In the genomic region with DNA sequence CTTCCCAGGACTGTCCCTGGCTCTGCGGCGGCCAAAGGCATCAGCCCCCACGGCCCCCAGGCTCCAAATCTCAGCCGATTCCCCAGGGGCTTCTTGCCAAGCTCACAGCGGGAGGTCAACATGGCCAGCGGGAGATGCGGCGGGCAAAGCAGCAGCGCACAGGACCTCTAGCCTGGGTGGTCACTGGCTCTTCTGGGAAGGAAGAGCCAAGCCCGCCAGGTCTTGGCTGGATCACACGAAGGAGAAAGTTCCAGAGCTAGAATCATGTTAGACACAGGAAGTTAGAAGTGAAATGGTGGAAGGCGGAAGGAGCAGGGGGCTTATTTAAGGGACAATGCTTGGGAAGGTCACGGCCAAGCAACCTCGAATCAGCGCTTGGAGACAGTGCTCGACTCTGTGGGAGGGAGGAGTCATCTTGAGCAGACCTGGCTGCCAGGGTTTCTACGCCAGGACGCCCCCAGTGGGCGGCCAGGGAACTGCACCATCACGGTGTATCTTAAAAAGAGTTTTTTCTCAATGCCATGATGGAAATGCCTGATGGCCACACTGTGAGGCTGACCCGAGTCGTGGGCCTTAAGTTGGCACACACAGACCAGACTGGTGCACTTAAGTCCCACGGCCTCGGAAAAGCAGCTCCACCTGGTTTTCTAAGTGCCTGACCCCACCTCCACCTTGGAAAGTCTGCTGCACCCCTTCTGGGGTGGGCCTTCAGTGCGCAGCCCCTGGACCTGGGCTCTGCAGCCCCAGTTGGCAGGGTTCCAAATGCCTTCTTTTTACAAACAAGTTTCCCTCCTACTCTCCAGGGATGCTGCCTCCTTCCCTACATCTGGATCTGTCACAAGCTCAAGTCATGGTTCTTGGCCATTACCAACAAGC, we compare ENCODE assay signal across 8 cellular contexts. TPM values are rescaled to one million over a fixed set of nuclear protein-coding genes. Genes with fewer than 3 reads are reported as not detected.
DNase-seq lines count a peak whose midpoint lies in the region; ATAC-seq and TF ChIP-seq lines count a peak whose summit lies in the region.

No MANE protein-coding gene starts in this region.

- H3K27ac Mint-ChIP-seq in CD14-positive monocyte = peak overlapping the region in 5 of 7 donors; percentile 7 to 82 (median 66)

- no peak overlapping the region for H3K4me3 ChIP-seq in fibroblast of the aortic adventitia (ENCODE audit: low read depth, low read length)

- peaks cover 0 to 2% (median 0%) of the 10 kb centered on the region in 7 donors for H3K9me3 Mint-ChIP-seq in CD14-positive monocyte

- peak; percentile 47 for ATAC-seq in HG03175 (IDR thresholded peaks at IDR 0.05; ENCODE audit: unreplicated experiment)

- intact Hi-C loops in CD14-positive monocyte (cut with micrococcal nuclease) = loop anchor here in 1 of 2 donors (10.0 kb wide), 1 partner anchor 313 kb away; no protein-coding TSS in a partner anchor

- no peak overlapping the region for H3K4me3 Mint-ChIP-seq in CD14-positive monocyte

- TF ChIP-seq CTCF in CD14-positive monocyte (IDR thresholded peaks at IDR 0.05) (peak; percentile 99), fibroblast of the aortic adventitia (IDR thresholded peaks at IDR 0.05; ENCODE audit: insufficient read depth, low read length) (peak; percentile 97)

- H3K27me3 Mint-ChIP-seq in CD14-positive monocyte (ENCODE audit: low read depth in 3 of 3) = no peaks in the 10 kb centered on the region

- H3K27ac ChIP-seq in substantia nigra (ENCODE audit: low read depth, low read length, poor library complexity, severe bottlenecking) = peak overlapping the region; percentile 49

- DNase-seq in CD14-positive monocyte (ENCODE audit: low spot score) = peak; percentile 67
- DNase-seq in RKO (ENCODE audit: low spot score) = peak; percentile 82
- peak; percentile 54 to 58 for DNase-seq in activated T-helper 1 cell treated with anti-CD3 and anti-CD28 coated beads, Interleukin-2, amount 50 U/mL, for 16 hours (ENCODE audit: low read depth in 1 of 2, low spot score in 1 of 2)
- peak; percentile 77 for DNase-seq in fibroblast of the aortic adventitia (ENCODE audit: low read depth)
- DNase-seq in non-pigmented ciliary epithelial cell (ENCODE audit: low read depth) = peak; percentile 37
- DNase-seq in substantia nigra (lab: John Stamatoyannopoulos, UW) = peak in 32 of 49 donors; percentile 4 to 81 (median 30)
- DNase-seq in NCI-H2107 treated with DMSO at 0.1 percent for 48 hours (lab: John Stamatoyannopoulos, UW; ENCODE audit: unreplicated experiment) = no peak

- peaks cover 72 to 91% of the 10 kb centered on the region in 2 donors for H3K36me3 Mint-ChIP-seq in CD14-positive monocyte

- H3K4me1 Mint-ChIP-seq in CD14-positive monocyte = peaks cover 9% of the 10 kb centered on the region

RNA-seq across cellular contexts. Expression of a gene that starts 29.3 kb away (rescaled TPM):
- polyA plus RNA-seq in CD14-positive monocyte = 1 to 10 TPM; 9.1 to 9.7 TPM
- total RNA-seq in fibroblast of the aortic adventitia (ENCODE audit: low replicate concordance) = 14.8 and 16.9 TPM in 2 replicates

RNA-seq across cellular contexts. Expression of a gene that starts 29.5 kb away (rescaled TPM):
- polyA plus RNA-seq in CD14-positive monocyte = 100 to 1,000 TPM in 1 of 2 donors, 10 to 100 TPM in 1; 89.3 to 117 TPM
- total RNA-seq in fibroblast of the aortic adventitia (ENCODE audit: low replicate concordance) = 38.1 and 68.4 TPM in 2 replicates

RNA-seq across cellular contexts. Expression of a gene that starts 52.9 kb away (rescaled TPM):
- polyA plus RNA-seq in CD14-positive monocyte = under 1 TPM in 1 of 2 donors, not detected in 1; 0.15 TPM
- total RNA-seq in fibroblast of the aortic adventitia (ENCODE audit: low replicate concordance) = 0.36 TPM in 1 of 2 replicates, not detected in the other
